Comparison of ENCODE assay signal across 8 cellular contexts in the genomic region with DNA sequence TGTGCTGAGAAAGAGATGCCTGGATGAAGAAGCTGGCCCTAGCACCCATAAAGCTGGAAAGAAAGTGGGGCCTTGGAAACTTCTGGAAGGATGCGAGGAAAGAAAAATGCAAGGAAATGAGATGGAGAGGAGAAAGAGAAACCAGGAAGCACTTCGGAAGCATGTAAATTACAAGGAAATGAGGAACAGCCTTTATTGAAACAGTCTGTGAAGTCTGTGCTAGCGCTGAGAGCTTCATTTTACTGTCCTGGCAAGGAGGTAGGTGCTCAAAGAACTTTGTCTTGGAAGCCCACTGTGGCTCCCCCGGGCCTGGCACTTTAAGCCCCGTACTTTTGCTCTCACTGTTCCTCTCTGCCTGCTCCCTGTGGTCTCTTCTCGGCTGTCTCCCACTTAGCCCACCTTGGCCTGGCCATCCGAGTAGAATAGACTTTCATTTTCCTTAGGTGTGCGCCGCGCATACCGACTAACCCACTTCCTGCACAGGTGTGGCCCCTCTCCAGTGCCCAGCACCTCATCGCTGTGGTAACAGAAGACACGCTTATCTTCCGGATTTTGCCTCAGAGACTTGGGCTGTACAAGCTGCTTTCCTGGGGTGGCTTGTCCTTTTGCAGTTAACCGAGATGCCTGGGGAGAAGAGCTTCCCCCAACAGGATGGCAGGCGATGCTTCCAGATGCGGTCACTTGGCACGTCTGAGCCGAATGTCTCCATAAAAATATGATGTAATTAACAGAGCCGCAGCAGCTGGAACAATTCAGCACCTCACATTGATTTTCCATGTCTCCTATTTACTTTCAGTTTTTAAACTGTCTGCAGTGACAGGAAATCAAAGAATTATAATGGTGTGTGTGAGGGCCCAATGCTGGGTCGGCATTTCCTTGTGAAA.
DNase-seq lines count a peak whose midpoint lies in the region; ATAC-seq and TF ChIP-seq lines count a peak whose summit lies in the region.

No MANE protein-coding gene starts in this region.

- H3K9me3 Mint-ChIP-seq in chondrocyte (ENCODE audit: low read depth): no peaks in the 10 kb centered on the region

- H3K4me1 Mint-ChIP-seq in chondrocyte (ENCODE audit: low read depth): no peaks in the 10 kb centered on the region

- H3K4me3 Mint-ChIP-seq in chondrocyte (ENCODE audit: unreplicated experiment): no peak overlapping the region

- peaks cover 18% of the 10 kb centered on the region for H3K27me3 Mint-ChIP-seq in chondrocyte (ENCODE audit: low read depth)

- no peak overlapping the region for H3K27ac Mint-ChIP-seq in chondrocyte (ENCODE audit: unreplicated experiment)

- ATAC-seq in GM19025 (IDR thresholded peaks at IDR 0.05; ENCODE audit: low read depth, unreplicated experiment): peak; percentile 61
- peak; percentile 85 for ATAC-seq in HG03097 (IDR thresholded peaks at IDR 0.05; ENCODE audit: low FRiP score, unreplicated experiment)
- ATAC-seq in GM21526 (IDR thresholded peaks at IDR 0.05; ENCODE audit: low FRiP score, unreplicated experiment): no peak

- intact Hi-C loops in posterior cingulate gyrus (cut with DNase I): no loop called here

- no peak for TF ChIP-seq CTCF in foreskin fibroblast (IDR thresholded peaks at IDR 0.05; ENCODE audit: low read depth, low read length)
- TF ChIP-seq CTCF in chondrocyte (IDR thresholded peaks at IDR 0.05): no peak

- H3K4me3 ChIP-seq in foreskin fibroblast (ENCODE audit: low read depth in 1 of 2, low read length in 2 of 2): peak overlapping the region; percentile 30 to 47

- H3K36me3 Mint-ChIP-seq in chondrocyte (ENCODE audit: low read depth): no peaks in the 10 kb centered on the region

- DNase-seq in UCSD-AML1 (lab: John Stamatoyannopoulos, UW; ENCODE audit: unreplicated experiment): peak; percentile 19
- DNase-seq in foreskin fibroblast: peak; percentile 10 to 49
- peak; percentile 3 for DNase-seq in stimulated activated CD8-positive, alpha-beta memory T cell treated with anti-CD3 and anti-CD28 coated beads, Interleukin-7, amount 100 ng/mL, for 48 hours (ENCODE audit: extremely low read depth in 1 of 2, low read depth in 1 of 2)
- DNase-seq in chondrocyte (ENCODE audit: low spot score): no peak
- DNase-seq in posterior cingulate gyrus: no peak

Comparison
In these comparisons a context has a peak if more than half of its experiments do, and no peak if none do; other contexts are left out.
1. DNase-seq: peak in UCSD-AML1 (single experiment), foreskin fibroblast (2 of 2) and stimulated activated CD8-positive, alpha-beta memory T cell treated with anti-CD3 and anti-CD28 coated beads, Interleukin-7, amount 100 ng/mL, for 48 hours (2 of 2); none in chondrocyte (single experiment) and posterior cingulate gyrus (0 of 10).